26 cellular contexts compared by ENCODE assay signal in genomic region chr6:68364276-68364785, GRCh38.
DNase-seq lines count a peak whose midpoint lies in the region; ATAC-seq, FAIRE-seq and TF ChIP-seq lines count a peak whose summit lies in the region.
"Had no signal": no experiment of that assay in that cellular context is flagged by ENCODE, and none has a peak within 500 bp of the region (broad histone marks: within the 10 kb centered on the region; RNA-seq: fewer than 3 reads in every experiment).

No MANE protein-coding gene starts in this region.

- H3K4me1 ChIP-seq in pancreas: no peaks in the 10 kb centered on the region
- H3K4me1 ChIP-seq: BE2C, Caco-2 had no signal

- H3K4me3 ChIP-seq in astrocyte of the cerebellum (ENCODE audit: low read depth, low read length) (no peak overlapping the region), choroid plexus epithelial cell (ENCODE audit: low read depth, low read length) (no peak overlapping the region), foreskin fibroblast (ENCODE audit: low read depth in 1 of 2, low read length in 2 of 2) (no peak overlapping the region), pancreas (no peak overlapping the region)
- H3K4me3 ChIP-seq: GM23338 had no signal

- intact Hi-C loops in pancreas (cut with DNase I): no loop called here

- no peak for FAIRE-seq in pancreas (lab: Jason Lieb, UNC)
- FAIRE-seq: A204.1, D721Med, GM12892, GM18507, HTR-8/SVneo had no signal

- WGBS in pancreas, 2 donors: 47 to 56% methylated on average over 2 of the region's 2 CpGs

- TF ChIP-seq CTCF in astrocyte of the cerebellum (IDR thresholded peaks at IDR 0.05; ENCODE audit: low read depth, low read length, missing control alignments) (no peak), choroid plexus epithelial cell (conservative IDR thresholded peaks at IDR 0.05; ENCODE audit: low read depth, low read length) (no peak), foreskin fibroblast (IDR thresholded peaks at IDR 0.05; ENCODE audit: low read depth, low read length) (no peak), pancreas (IDR thresholded peaks at IDR 0.05) (no peak)

- DNase-seq in RPMI8226 (peak; percentile 5), astrocyte of the cerebellum (ENCODE audit: low read depth) (peak; percentile 22), choroid plexus epithelial cell (ENCODE audit: low read depth) (peak; percentile 4), retina (peak; percentile 30), foreskin fibroblast (no peak), pancreas (no peak)
- no peak for DNase-seq in activated CD8-positive, alpha-beta memory T cell treated with anti-CD3 and anti-CD28 coated beads for 24 hours
- DNase-seq: ACHN; BE2C; C1 segment of cervical spinal cord; Caco-2; CD4-positive, CD25-positive, alpha-beta regulatory T cell; DMS79; GDM1; H7; HFFc6; IMR-90 had no signal

- H3K36me3 ChIP-seq in pancreas: no peaks in the 10 kb centered on the region
- H3K36me3 ChIP-seq: BE2C had no signal

- in situ Hi-C loops in astrocyte of the cerebellum (cut with HindIII; ENCODE audit: low sequenced_read_pairs): no loop called here

- ATAC-seq in GM18909 (IDR thresholded peaks at IDR 0.05; ENCODE audit: poor library complexity, unreplicated experiment) (no peak), pancreas (no peak)
- ATAC-seq: GM23338, HCT116 had no signal

- no peaks in the 10 kb centered on the region for H3K27me3 ChIP-seq in pancreas
- H3K27me3 ChIP-seq: BE2C had no signal

- H3K9me3 ChIP-seq in pancreas: no peaks in the 10 kb centered on the region
- H3K9me3 ChIP-seq: BE2C, Caco-2 had no signal

- H3K27ac ChIP-seq in pancreas: no peak overlapping the region
- H3K27ac ChIP-seq: HL-60 had no signal

Comparison
In these comparisons a context has a peak if more than half of its experiments do, and no peak if none do; other contexts are left out.
1. DNase-seq: peak in RPMI8226 (single experiment), astrocyte of the cerebellum (single experiment), choroid plexus epithelial cell (single experiment) and retina (single experiment); none in foreskin fibroblast (0 of 2), pancreas (0 of 6) and activated CD8-positive, alpha-beta memory T cell treated with anti-CD3 and anti-CD28 coated beads for 24 hours (single experiment).